8 cellular contexts compared by ENCODE assay signal in genomic region chr2:26008851-26009566, GRCh38. TPM values are rescaled to one million over a fixed set of nuclear protein-coding genes. Genes with fewer than 3 reads are reported as not detected.
DNase-seq lines count a peak whose midpoint lies in the region; ATAC-seq and TF ChIP-seq lines count a peak whose summit lies in the region.

No MANE protein-coding gene starts in this region.

- peak overlapping the region; percentile 4; the same call in 1 of the 2 replicates for H3K27ac ChIP-seq in Panc1 (ENCODE audit: low read length)

- H3K36me3 ChIP-seq in Panc1 (ENCODE audit: control insufficient read depth, insufficient read depth, low read length) = no peaks in the 10 kb centered on the region

- CTCF ChIA-PET in Panc1 (lab: Charles Lee) = no interaction called here

- POLR2A ChIA-PET in Panc1 (lab: Charles Lee) = no interaction called here

- in situ Hi-C loops in Panc1 (cut with HindIII; ENCODE audit: low pct_unique_long_range_greater_than_20kb, low sequenced_read_pairs) = no loop called here

- no peaks in the 10 kb centered on the region for H3K27me3 ChIP-seq in Panc1 (ENCODE audit: control insufficient read depth, insufficient read depth, low read length)

- no peak overlapping the region for H3K4me3 ChIP-seq in Panc1 (ENCODE audit: low read depth in 2 of 2, low read length in 2 of 2)

- TF ChIP-seq CTCF in Panc1 (IDR thresholded peaks at IDR 0.05) = no peak

- peak; percentile 71 for DNase-seq in EH (ENCODE audit: low read depth)
- no peak for DNase-seq in Panc1 (ENCODE audit: low read depth, low spot score)
- DNase-seq in fibroblast of peridontal ligament (ENCODE audit: extremely low read depth) = peak; percentile 93
- peak; percentile 83 for DNase-seq in posterior vena cava (ENCODE audit: low spot score)
- no peak for DNase-seq in foreskin melanocyte
- no peak for DNase-seq in T-helper 9 cell

- no peak for ATAC-seq in Panc1
- no peak for ATAC-seq in HG03442 (IDR thresholded peaks at IDR 0.05; ENCODE audit: unreplicated experiment)
- ATAC-seq in HG02642 (IDR thresholded peaks at IDR 0.05; ENCODE audit: poor library complexity, unreplicated experiment) = no peak

- peaks cover 26% of the 10 kb centered on the region for H3K4me1 ChIP-seq in Panc1 (ENCODE audit: control insufficient read depth, insufficient read depth, low read length)

- intact Hi-C loops in Panc1 (cut with micrococcal nuclease; ENCODE audit: unreplicated experiment) (no loop called here), posterior vena cava (cut with DNase I) (no loop called here)

- BruUV-seq in Panc1 (replicated peaks; lab: Mats Ljungman, UMichigan) = no TSS peak

- peaks cover 4% of the 10 kb centered on the region; the same call in 1 of the 2 replicates for H3K9me3 ChIP-seq in Panc1 (ENCODE audit: control insufficient read depth, insufficient read depth, low read depth, low read length)

RNA-seq across cellular contexts. Expression of gene RAB10, which starts 24.9 kb away (rescaled TPM):
- total RNA-seq in Panc1 (2021; ENCODE audit: unreplicated experiment) = 208 TPM
- 153 TPM for polyA plus RNA-seq in Panc1 (2012; ENCODE audit: insufficient read length)
- 10 to 100 TPM; 86.1 to 94.6 TPM for total RNA-seq in posterior vena cava

RNA-seq across cellular contexts. Expression of gene KIF3C, which starts 26.7 kb away (rescaled TPM):
- 55.7 TPM for total RNA-seq in Panc1 (2021; ENCODE audit: unreplicated experiment)
- polyA plus RNA-seq in Panc1 (2012; ENCODE audit: insufficient read length) = 77.9 TPM
- 10 to 100 TPM in 1 of 2 donors, 1 to 10 TPM in 1; 3.9 to 10.9 TPM for total RNA-seq in posterior vena cava

Comparison
In these comparisons a context has a peak if more than half of its experiments do, and no peak if none do; other contexts are left out.
1. DNase-seq: peak in EH (single experiment), fibroblast of peridontal ligament (single experiment) and posterior vena cava (single experiment); none in Panc1 (single experiment), foreskin melanocyte (single experiment) and T-helper 9 cell (single experiment).